Comparison of ENCODE assay signal across 1 cellular context in genomic region chr18:74316257-74317180, GRCh38.
TF ChIP-seq lines count a peak whose summit lies in the region.

No MANE protein-coding gene starts in this region.

TF ChIP-seq in H1, 55 proteins besides CTCF, POLR2A, EP300 and RAD21:
- TF ChIP-seq TEAD4 (IDR thresholded peaks at IDR 0.05; ENCODE audit: low read depth, low read length) (peak; percentile 98), SP1 (IDR thresholded peaks at IDR 0.05; ENCODE audit: low read depth, low read length) (0 out of 2 replicates have a peak, but pooled peaks have one; percentile 59), NRF1 (IDR thresholded peaks at IDR 0.05; ENCODE audit: low read depth, low read length) (no peak), CBX8 (IDR thresholded peaks at IDR 0.05; ENCODE audit: borderline replicate concordance, low read depth, low read length) (no peak), BACH1 (IDR thresholded peaks at IDR 0.05; ENCODE audit: low read length) (no peak), SIX5 (IDR thresholded peaks at IDR 0.05; ENCODE audit: low read depth, low read length) (no peak), SIN3A (conservative IDR thresholded peaks at IDR 0.05 in 1 of 2, IDR thresholded peaks at IDR 0.05 in 1 of 2; ENCODE audit: low read depth in 1 of 2, low read length in 2 of 2) (no peak), KDM5A (IDR thresholded peaks at IDR 0.05; ENCODE audit: low read length) (no peak), CREB1 (IDR thresholded peaks at IDR 0.05) (no peak), RNF2 (IDR thresholded peaks at IDR 0.05; ENCODE audit: borderline replicate concordance, low read depth, low read length, missing control alignments, poor library complexity, severe bottlenecking) (no peak), TBP (IDR thresholded peaks at IDR 0.05; ENCODE audit: low read depth, low read length) (no peak), CEBPB (IDR thresholded peaks at IDR 0.05; ENCODE audit: low read depth, low read length) (peak; percentile 77; the same call in 1 of the 2 replicates), GABPA (IDR thresholded peaks at IDR 0.05; ENCODE audit: borderline replicate concordance, insufficient read depth, low read length) (no peak), SRF (IDR thresholded peaks at IDR 0.05; ENCODE audit: low read depth, low read length) (no peak), TAF1 (IDR thresholded peaks at IDR 0.05; ENCODE audit: low read depth, low read length) (no peak), MAX (IDR thresholded peaks at IDR 0.05) (no peak), SP4 (IDR thresholded peaks at IDR 0.05; ENCODE audit: low read length) (no peak)
- TF ChIP-seq, protein P1, sequence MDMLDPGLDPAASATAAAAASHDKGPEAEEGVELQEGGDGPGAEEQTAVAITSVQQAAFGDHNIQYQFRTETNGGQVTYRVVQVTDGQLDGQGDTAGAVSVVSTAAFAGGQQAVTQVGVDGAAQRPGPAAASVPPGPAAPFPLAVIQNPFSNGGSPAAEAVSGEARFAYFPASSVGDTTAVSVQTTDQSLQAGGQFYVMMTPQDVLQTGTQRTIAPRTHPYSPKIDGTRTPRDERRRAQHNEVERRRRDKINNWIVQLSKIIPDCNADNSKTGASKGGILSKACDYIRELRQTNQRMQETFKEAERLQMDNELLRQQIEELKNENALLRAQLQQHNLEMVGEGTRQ (IDR thresholded peaks at IDR 0.05; ENCODE audit: low read length) = no peak
